Comparison of ENCODE assay signal across 8 cellular contexts in the genomic region with DNA sequence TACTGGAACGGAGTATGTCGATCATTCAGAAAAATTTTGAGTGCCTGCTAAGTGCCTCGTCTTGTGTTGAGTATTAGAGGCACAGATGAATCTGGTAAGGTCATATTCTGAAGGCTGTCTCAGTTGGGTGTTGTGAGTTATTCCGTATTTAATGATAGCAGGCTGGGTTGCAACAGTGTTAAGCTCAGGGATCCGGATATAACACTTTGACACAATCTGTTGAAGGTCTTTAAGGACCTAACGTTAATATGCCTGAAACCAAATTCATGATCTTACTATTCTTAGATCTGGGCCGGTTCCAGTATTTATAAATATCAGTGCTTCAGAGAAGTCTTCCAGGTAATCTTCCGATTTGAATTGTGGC. TPM values are rescaled to one million over a fixed set of nuclear protein-coding genes. Genes with fewer than 3 reads are reported as not detected.
DNase-seq lines count a peak whose midpoint lies in the region; ATAC-seq and TF ChIP-seq lines count a peak whose summit lies in the region.

No MANE protein-coding gene starts in this region.

- peak overlapping the region; percentile 100 for H3K4me3 Mint-ChIP-seq in HFFc6
- peak overlapping the region; percentile 98 for H3K4me3 Mint-ChIP-seq in activated T-helper 2 cell treated with anti-CD3 and anti-CD28 coated beads, Interferon-gamma antibody, Interleukin-2, Interleukin-4, amounts not matched to agents 10 μg/mL and 5 μg/mL and 100 μg/mL, durations not matched to agents 14 hours and 24 hours and 36 hours (ENCODE audit: low read depth)
- peak overlapping the region; percentile 98 for H3K4me3 Mint-ChIP-seq in stimulated activated naive B cell treated with anti-CD40 and anti-IgM and Interleukin-4, amounts not matched to agents 10 μg/mL and 1 μg/mL and 100 μg/mL, for 72 hours

- H3K4me3 ChIP-seq in iPS-15b (ENCODE audit: low read depth, low read length): peak overlapping the region; percentile 96

- no peaks in the 10 kb centered on the region for H3K27me3 ChIP-seq in iPS-15b (ENCODE audit: control insufficient read depth, insufficient read depth, low read length)

- no peaks in the 10 kb centered on the region for H3K9me3 Mint-ChIP-seq in HFFc6
- no peaks in the 10 kb centered on the region for H3K9me3 Mint-ChIP-seq in activated T-helper 2 cell treated with anti-CD3 and anti-CD28 coated beads, Interferon-gamma antibody, Interleukin-2, Interleukin-4, amounts not matched to agents 10 μg/mL and 5 μg/mL and 100 μg/mL, durations not matched to agents 14 hours and 24 hours and 36 hours
- no peaks in the 10 kb centered on the region for H3K9me3 Mint-ChIP-seq in stimulated activated naive B cell treated with anti-CD40 and anti-IgM and Interleukin-4, amounts not matched to agents 10 μg/mL and 1 μg/mL and 100 μg/mL, for 72 hours

- H3K36me3 ChIP-seq in iPS-15b (ENCODE audit: control insufficient read depth, insufficient read depth, low read length): peaks cover 25% of the 10 kb centered on the region

- no peaks in the 10 kb centered on the region for H3K4me1 ChIP-seq in iPS-15b (ENCODE audit: control insufficient read depth, insufficient read depth, low read length)

- H3K9me3 ChIP-seq in iPS-15b (ENCODE audit: control insufficient read depth, insufficient read depth, low read length): no peaks in the 10 kb centered on the region

- peak overlapping the region; percentile 90 for H3K9ac ChIP-seq in iPS-15b (ENCODE audit: low read depth, low read length)

- H3K27me3 Mint-ChIP-seq in HFFc6 (ENCODE audit: insufficient read depth): no peaks in the 10 kb centered on the region
- no peaks in the 10 kb centered on the region for H3K27me3 Mint-ChIP-seq in activated T-helper 2 cell treated with anti-CD3 and anti-CD28 coated beads, Interferon-gamma antibody, Interleukin-2, Interleukin-4, amounts not matched to agents 10 μg/mL and 5 μg/mL and 100 μg/mL, durations not matched to agents 14 hours and 24 hours and 36 hours (ENCODE audit: low read depth)
- H3K27me3 Mint-ChIP-seq in stimulated activated naive B cell treated with anti-CD40 and anti-IgM and Interleukin-4, amounts not matched to agents 10 μg/mL and 1 μg/mL and 100 μg/mL, for 72 hours: no peaks in the 10 kb centered on the region

- intact Hi-C loops in activated T-helper 2 cell treated with anti-CD3 and anti-CD28 coated beads, Interferon-gamma antibody, Interleukin-2, Interleukin-4, amounts not matched to agents 10 μg/mL and 5 μg/mL and 100 μg/mL, durations not matched to agents 14 hours and 24 hours and 36 hours (cut with micrococcal nuclease): loop anchor here (1.0 to 10.0 kb wide), 7 partner anchors 19 to 527 kb away; partner anchors contain the start of genes BTF3L4, CC2D1B, NRDC and TXNDC12
- intact Hi-C loops in sciatic nerve (cut with DNase I): no loop called here

- ATAC-seq in stimulated activated naive B cell treated with anti-CD40 and anti-IgM and Interleukin-4, amounts not matched to agents 10 μg/mL and 1 μg/mL and 100 μg/mL, for 72 hours (replicated peaks): no peak
- no peak for ATAC-seq in sciatic nerve

- peak; percentile 36 for TF ChIP-seq CTCF in HFFc6 (IDR thresholded peaks at IDR 0.05)

- H3K4me1 Mint-ChIP-seq in HFFc6 (ENCODE audit: low read depth): peaks cover 30% of the 10 kb centered on the region
- peaks cover 40% of the 10 kb centered on the region for H3K4me1 Mint-ChIP-seq in activated T-helper 2 cell treated with anti-CD3 and anti-CD28 coated beads, Interferon-gamma antibody, Interleukin-2, Interleukin-4, amounts not matched to agents 10 μg/mL and 5 μg/mL and 100 μg/mL, durations not matched to agents 14 hours and 24 hours and 36 hours (ENCODE audit: low read depth)
- H3K4me1 Mint-ChIP-seq in stimulated activated naive B cell treated with anti-CD40 and anti-IgM and Interleukin-4, amounts not matched to agents 10 μg/mL and 1 μg/mL and 100 μg/mL, for 72 hours: peaks cover 11 to 27% of the 10 kb centered on the region in 2 donors

- H3K36me3 Mint-ChIP-seq in HFFc6 (ENCODE audit: low read depth): peaks cover 24% of the 10 kb centered on the region
- peaks cover 69% of the 10 kb centered on the region for H3K36me3 Mint-ChIP-seq in activated T-helper 2 cell treated with anti-CD3 and anti-CD28 coated beads, Interferon-gamma antibody, Interleukin-2, Interleukin-4, amounts not matched to agents 10 μg/mL and 5 μg/mL and 100 μg/mL, durations not matched to agents 14 hours and 24 hours and 36 hours (ENCODE audit: low read depth)
- H3K36me3 Mint-ChIP-seq in stimulated activated naive B cell treated with anti-CD40 and anti-IgM and Interleukin-4, amounts not matched to agents 10 μg/mL and 1 μg/mL and 100 μg/mL, for 72 hours: peaks cover 23 to 36% of the 10 kb centered on the region in 2 donors

- H3K27ac Mint-ChIP-seq in HFFc6: peak overlapping the region; percentile 97
- peak overlapping the region; percentile 97 for H3K27ac Mint-ChIP-seq in activated T-helper 2 cell treated with anti-CD3 and anti-CD28 coated beads, Interferon-gamma antibody, Interleukin-2, Interleukin-4, amounts not matched to agents 10 μg/mL and 5 μg/mL and 100 μg/mL, durations not matched to agents 14 hours and 24 hours and 36 hours
- H3K27ac Mint-ChIP-seq in stimulated activated naive B cell treated with anti-CD40 and anti-IgM and Interleukin-4, amounts not matched to agents 10 μg/mL and 1 μg/mL and 100 μg/mL, for 72 hours: peak overlapping the region; percentile 98

- DNase-seq in HFFc6 (no peak), H4 (ENCODE audit: low spot score) (no peak), sciatic nerve (ENCODE audit: low spot score) (no peak), GDM1 (lab: John Stamatoyannopoulos, UW) (no peak)
- DNase-seq in activated T-helper 2 cell treated with anti-CD3 and anti-CD28 coated beads, Interferon-gamma antibody, Interleukin-2, Interleukin-4, amounts not matched to agents 10 μg/mL and 5 μg/mL and 100 μg/mL, durations not matched to agents 14 hours and 24 hours and 36 hours (ENCODE audit: low spot score): no peak
- DNase-seq in stimulated activated naive B cell treated with anti-CD40 and anti-IgM and Interleukin-4, amounts not matched to agents 10 μg/mL and 1 μg/mL and 100 μg/mL, for 72 hours: no peak
- DNase-seq in stimulated activated naive CD4-positive, alpha-beta T cell treated with Interleukin-2 at 50 U/mL for 16 hours (lab: John Stamatoyannopoulos, UW): no peak

RNA-seq across cellular contexts. Expression of gene PRPF38A, which starts 0.6 kb away (rescaled TPM):
- 10 to 100 TPM; 27.7 to 33.0 (median 31.3) TPM for total RNA-seq in HFFc6 (2021; fragmentation: NEBNext Ultra II Directional; extraction: Animal tissue kit (Norgen Biotek cat#: 25700))
- 96.6 and 98.1 TPM in 2 replicates for total RNA-seq in activated T-helper 2 cell treated with anti-CD3 and anti-CD28 coated beads, Interferon-gamma antibody, Interleukin-2, Interleukin-4, amounts not matched to agents 10 μg/mL and 5 μg/mL and 100 μg/mL, durations not matched to agents 14 hours and 24 hours and 36 hours
- total RNA-seq in H4 (2014; rRNA removed; shearing (Covaris generic)): 9.7 and 15.0 TPM in 2 replicates
- total RNA-seq in sciatic nerve: 38.8 TPM

RNA-seq across cellular contexts. Expression of gene ORC1, which starts 0.7 kb away (rescaled TPM):
- 1 to 10 TPM; 3.1 to 8.3 (median 6.7) TPM for total RNA-seq in HFFc6 (2021; fragmentation: NEBNext Ultra II Directional; extraction: Animal tissue kit (Norgen Biotek cat#: 25700))
- 36.2 and 38.9 TPM in 2 replicates for total RNA-seq in activated T-helper 2 cell treated with anti-CD3 and anti-CD28 coated beads, Interferon-gamma antibody, Interleukin-2, Interleukin-4, amounts not matched to agents 10 μg/mL and 5 μg/mL and 100 μg/mL, durations not matched to agents 14 hours and 24 hours and 36 hours
- total RNA-seq in H4 (2014; rRNA removed; shearing (Covaris generic)): 29.4 and 31.1 TPM in 2 replicates
- 0.45 TPM for total RNA-seq in sciatic nerve

RNA-seq across cellular contexts. Expression of gene CC2D1B, which starts 39.0 kb away (rescaled TPM):
- 10 to 100 TPM; 27.3 to 35.5 (median 31.3) TPM for total RNA-seq in HFFc6 (2021; fragmentation: NEBNext Ultra II Directional; extraction: Animal tissue kit (Norgen Biotek cat#: 25700))
- total RNA-seq in activated T-helper 2 cell treated with anti-CD3 and anti-CD28 coated beads, Interferon-gamma antibody, Interleukin-2, Interleukin-4, amounts not matched to agents 10 μg/mL and 5 μg/mL and 100 μg/mL, durations not matched to agents 14 hours and 24 hours and 36 hours: 36.0 and 38.1 TPM in 2 replicates
- 19.9 and 23.0 TPM in 2 replicates for total RNA-seq in H4 (2014; rRNA removed; shearing (Covaris generic))
- total RNA-seq in sciatic nerve: 43.2 TPM
